ENCODE assay signal across 1 cellular context in the genomic region with DNA sequence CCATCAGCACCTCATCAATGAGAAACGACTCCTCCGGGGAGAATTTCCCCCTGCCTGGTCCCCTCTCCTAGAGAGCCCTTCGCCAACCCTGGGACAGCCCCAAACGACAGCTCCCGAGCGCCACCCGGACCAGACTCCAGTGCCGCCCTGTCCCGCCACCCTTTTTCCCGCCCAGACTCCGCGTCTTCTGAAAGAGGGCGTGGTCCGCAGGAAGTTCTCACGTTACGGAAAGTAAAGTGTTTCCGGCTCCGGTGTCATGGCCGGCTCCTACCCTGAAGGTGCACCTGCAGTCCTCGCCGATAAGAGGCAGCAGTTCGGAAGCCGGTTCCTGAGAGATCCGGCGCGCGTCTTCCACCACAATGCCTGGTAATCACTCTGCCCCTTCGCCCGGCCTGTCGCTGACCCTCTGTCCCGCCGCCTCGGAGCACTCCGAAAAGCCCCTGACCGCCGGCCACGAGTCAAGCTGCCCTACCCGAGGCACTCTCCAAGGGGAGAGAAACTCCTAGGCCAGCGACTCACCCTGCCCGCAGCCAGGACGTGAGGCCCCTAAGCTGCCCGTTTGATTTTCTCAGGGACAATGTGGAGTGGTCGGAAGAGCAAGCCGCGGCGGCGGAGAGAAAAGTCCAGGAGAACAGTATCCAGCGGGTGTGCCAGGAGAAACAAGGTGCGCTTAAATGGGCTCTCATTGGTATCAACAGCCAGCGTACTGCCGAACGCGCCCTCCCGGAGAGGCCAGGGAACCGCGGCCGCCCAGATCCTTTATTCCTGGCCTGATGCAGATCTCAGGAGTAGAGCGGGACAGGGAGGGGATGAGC.
TF ChIP-seq lines count a peak whose summit lies in the region.

A gene with protein sequence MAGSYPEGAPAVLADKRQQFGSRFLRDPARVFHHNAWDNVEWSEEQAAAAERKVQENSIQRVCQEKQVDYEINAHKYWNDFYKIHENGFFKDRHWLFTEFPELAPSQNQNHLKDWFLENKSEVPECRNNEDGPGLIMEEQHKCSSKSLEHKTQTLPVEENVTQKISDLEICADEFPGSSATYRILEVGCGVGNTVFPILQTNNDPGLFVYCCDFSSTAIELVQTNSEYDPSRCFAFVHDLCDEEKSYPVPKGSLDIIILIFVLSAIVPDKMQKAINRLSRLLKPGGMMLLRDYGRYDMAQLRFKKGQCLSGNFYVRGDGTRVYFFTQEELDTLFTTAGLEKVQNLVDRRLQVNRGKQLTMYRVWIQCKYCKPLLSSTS (plus strand): TSS at position 251 of the 815 bp plus-strand sequence. CDS start 6 bp downstream, at position 257.

TF ChIP-seq in liver, 16 proteins besides CTCF, POLR2A, EP300 and RAD21 (continued from another document):
- TF ChIP-seq, protein P1, sequence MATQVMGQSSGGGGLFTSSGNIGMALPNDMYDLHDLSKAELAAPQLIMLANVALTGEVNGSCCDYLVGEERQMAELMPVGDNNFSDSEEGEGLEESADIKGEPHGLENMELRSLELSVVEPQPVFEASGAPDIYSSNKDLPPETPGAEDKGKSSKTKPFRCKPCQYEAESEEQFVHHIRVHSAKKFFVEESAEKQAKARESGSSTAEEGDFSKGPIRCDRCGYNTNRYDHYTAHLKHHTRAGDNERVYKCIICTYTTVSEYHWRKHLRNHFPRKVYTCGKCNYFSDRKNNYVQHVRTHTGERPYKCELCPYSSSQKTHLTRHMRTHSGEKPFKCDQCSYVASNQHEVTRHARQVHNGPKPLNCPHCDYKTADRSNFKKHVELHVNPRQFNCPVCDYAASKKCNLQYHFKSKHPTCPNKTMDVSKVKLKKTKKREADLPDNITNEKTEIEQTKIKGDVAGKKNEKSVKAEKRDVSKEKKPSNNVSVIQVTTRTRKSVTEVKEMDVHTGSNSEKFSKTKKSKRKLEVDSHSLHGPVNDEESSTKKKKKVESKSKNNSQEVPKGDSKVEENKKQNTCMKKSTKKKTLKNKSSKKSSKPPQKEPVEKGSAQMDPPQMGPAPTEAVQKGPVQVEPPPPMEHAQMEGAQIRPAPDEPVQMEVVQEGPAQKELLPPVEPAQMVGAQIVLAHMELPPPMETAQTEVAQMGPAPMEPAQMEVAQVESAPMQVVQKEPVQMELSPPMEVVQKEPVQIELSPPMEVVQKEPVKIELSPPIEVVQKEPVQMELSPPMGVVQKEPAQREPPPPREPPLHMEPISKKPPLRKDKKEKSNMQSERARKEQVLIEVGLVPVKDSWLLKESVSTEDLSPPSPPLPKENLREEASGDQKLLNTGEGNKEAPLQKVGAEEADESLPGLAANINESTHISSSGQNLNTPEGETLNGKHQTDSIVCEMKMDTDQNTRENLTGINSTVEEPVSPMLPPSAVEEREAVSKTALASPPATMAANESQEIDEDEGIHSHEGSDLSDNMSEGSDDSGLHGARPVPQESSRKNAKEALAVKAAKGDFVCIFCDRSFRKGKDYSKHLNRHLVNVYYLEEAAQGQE (IDR thresholded peaks at IDR 0.05), result peak; percentile 33
- peak; percentile 86 to 97 for TF ChIP-seq GABPA (IDR thresholded peaks at IDR 0.05 in 1 of 2, conservative IDR thresholded peaks at IDR 0.05 in 1 of 2)
- peak in 1 of 2 donors; percentile 49 for TF ChIP-seq EGR1 (IDR thresholded peaks at IDR 0.05; ENCODE audit: low read depth in 2 of 2)
- peak; percentile 98 for TF ChIP-seq YY1 (IDR thresholded peaks at IDR 0.05)
